In the genomic region with DNA sequence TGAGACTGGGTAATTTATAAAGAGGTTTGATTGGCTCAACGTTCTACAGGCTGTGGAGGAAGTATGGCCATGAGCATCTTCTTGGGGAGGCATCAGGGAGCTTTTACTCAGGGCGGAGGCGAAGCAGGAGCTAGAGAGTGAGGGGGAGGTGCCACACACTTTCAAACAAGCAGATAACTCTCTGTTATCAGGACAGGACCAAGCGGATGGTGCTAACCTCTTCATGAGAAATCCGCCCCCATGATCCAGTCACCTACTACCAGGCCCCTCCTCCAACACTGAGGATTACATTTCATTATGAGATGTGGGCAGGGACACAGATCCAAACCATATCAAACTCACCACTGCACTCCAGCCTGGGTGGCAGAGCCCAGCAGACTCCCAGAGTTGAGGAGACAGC, we compare ENCODE assay signal across 1 cellular context.
TF ChIP-seq lines count a peak whose summit lies in the region.

No MANE protein-coding gene starts in this region.

TF ChIP-seq in K562, 482 proteins besides CTCF, POLR2A, EP300 and RAD21 (continued from another document and continues in another):
- TF ChIP-seq ZMIZ1 (IDR thresholded peaks at IDR 0.05; ENCODE audit: low read depth in 2 of 2, low read length in 2 of 2), result no peak
- no peak for TF ChIP-seq BRD4 (IDR thresholded peaks at IDR 0.05)
- TF ChIP-seq NFE2 (IDR thresholded peaks at IDR 0.05; ENCODE audit: low read depth), result no peak
- TF ChIP-seq HINFP (tag; conservative IDR thresholded peaks at IDR 0.05; ENCODE audit: low read depth), result no peak
- TF ChIP-seq ZBTB1 (CRISPR knock-in tag; IDR thresholded peaks at IDR 0.05; ENCODE audit: borderline replicate concordance, low read depth), result no peak
- TF ChIP-seq ZNF232 (CRISPR knock-in tag; IDR thresholded peaks at IDR 0.05), result no peak
- TF ChIP-seq IRF2 (CRISPR knock-in tag; IDR thresholded peaks at IDR 0.05), result no peak
- no peak for TF ChIP-seq ZNF75A (CRISPR knock-in tag; IDR thresholded peaks at IDR 0.05)
- TF ChIP-seq POU5F1 (IDR thresholded peaks at IDR 0.05; ENCODE audit: borderline replicate concordance, low read depth, low read length, partially characterized antibody), result no peak
- TF ChIP-seq HDGF (IDR thresholded peaks at IDR 0.05), result no peak
- no peak for TF ChIP-seq ESRRA (IDR thresholded peaks at IDR 0.05; ENCODE audit: borderline replicate concordance, low read depth)
- no peak for TF ChIP-seq PYGO2 (tag; IDR thresholded peaks at IDR 0.05)
- no peak for TF ChIP-seq ZBTB7A (IDR thresholded peaks at IDR 0.05; ENCODE audit: borderline replicate concordance, control insufficient read depth, low read depth, low read length)
- no peak for TF ChIP-seq DDX20 (tag; IDR thresholded peaks at IDR 0.05; ENCODE audit: low read depth)
- no peak for TF ChIP-seq PTRF (tag; IDR thresholded peaks at IDR 0.05)
- no peak for TF ChIP-seq ZNF589 (CRISPR knock-in tag; IDR thresholded peaks at IDR 0.05; ENCODE audit: low read depth)
- TF ChIP-seq HDAC1 (IDR thresholded peaks at IDR 0.05), result peak in 1 of 2 experiments; percentile 45; a peak in 2 of 4 replicates
- TF ChIP-seq SIX5 (IDR thresholded peaks at IDR 0.05; ENCODE audit: borderline replicate concordance in 1 of 2, insufficient read depth in 1 of 2, low read depth in 1 of 2, low read length in 2 of 2), result no peak
- no peak for TF ChIP-seq ZNF561 (CRISPR knock-in tag; conservative IDR thresholded peaks at IDR 0.05)
- TF ChIP-seq ZNF263 (CRISPR knock-in tag; IDR thresholded peaks at IDR 0.05; ENCODE audit: borderline replicate concordance), result no peak
- no peak for TF ChIP-seq NCOA6 (IDR thresholded peaks at IDR 0.05)
- peak; percentile 79 for TF ChIP-seq CBFA2T3 (IDR thresholded peaks at IDR 0.05)
- no peak for TF ChIP-seq THRA (IDR thresholded peaks at IDR 0.05)
- TF ChIP-seq EHMT2 (IDR thresholded peaks at IDR 0.05), result no peak
- no peak for TF ChIP-seq TCF15 (CRISPR knock-in tag; IDR thresholded peaks at IDR 0.05)
- TF ChIP-seq, protein P1, sequence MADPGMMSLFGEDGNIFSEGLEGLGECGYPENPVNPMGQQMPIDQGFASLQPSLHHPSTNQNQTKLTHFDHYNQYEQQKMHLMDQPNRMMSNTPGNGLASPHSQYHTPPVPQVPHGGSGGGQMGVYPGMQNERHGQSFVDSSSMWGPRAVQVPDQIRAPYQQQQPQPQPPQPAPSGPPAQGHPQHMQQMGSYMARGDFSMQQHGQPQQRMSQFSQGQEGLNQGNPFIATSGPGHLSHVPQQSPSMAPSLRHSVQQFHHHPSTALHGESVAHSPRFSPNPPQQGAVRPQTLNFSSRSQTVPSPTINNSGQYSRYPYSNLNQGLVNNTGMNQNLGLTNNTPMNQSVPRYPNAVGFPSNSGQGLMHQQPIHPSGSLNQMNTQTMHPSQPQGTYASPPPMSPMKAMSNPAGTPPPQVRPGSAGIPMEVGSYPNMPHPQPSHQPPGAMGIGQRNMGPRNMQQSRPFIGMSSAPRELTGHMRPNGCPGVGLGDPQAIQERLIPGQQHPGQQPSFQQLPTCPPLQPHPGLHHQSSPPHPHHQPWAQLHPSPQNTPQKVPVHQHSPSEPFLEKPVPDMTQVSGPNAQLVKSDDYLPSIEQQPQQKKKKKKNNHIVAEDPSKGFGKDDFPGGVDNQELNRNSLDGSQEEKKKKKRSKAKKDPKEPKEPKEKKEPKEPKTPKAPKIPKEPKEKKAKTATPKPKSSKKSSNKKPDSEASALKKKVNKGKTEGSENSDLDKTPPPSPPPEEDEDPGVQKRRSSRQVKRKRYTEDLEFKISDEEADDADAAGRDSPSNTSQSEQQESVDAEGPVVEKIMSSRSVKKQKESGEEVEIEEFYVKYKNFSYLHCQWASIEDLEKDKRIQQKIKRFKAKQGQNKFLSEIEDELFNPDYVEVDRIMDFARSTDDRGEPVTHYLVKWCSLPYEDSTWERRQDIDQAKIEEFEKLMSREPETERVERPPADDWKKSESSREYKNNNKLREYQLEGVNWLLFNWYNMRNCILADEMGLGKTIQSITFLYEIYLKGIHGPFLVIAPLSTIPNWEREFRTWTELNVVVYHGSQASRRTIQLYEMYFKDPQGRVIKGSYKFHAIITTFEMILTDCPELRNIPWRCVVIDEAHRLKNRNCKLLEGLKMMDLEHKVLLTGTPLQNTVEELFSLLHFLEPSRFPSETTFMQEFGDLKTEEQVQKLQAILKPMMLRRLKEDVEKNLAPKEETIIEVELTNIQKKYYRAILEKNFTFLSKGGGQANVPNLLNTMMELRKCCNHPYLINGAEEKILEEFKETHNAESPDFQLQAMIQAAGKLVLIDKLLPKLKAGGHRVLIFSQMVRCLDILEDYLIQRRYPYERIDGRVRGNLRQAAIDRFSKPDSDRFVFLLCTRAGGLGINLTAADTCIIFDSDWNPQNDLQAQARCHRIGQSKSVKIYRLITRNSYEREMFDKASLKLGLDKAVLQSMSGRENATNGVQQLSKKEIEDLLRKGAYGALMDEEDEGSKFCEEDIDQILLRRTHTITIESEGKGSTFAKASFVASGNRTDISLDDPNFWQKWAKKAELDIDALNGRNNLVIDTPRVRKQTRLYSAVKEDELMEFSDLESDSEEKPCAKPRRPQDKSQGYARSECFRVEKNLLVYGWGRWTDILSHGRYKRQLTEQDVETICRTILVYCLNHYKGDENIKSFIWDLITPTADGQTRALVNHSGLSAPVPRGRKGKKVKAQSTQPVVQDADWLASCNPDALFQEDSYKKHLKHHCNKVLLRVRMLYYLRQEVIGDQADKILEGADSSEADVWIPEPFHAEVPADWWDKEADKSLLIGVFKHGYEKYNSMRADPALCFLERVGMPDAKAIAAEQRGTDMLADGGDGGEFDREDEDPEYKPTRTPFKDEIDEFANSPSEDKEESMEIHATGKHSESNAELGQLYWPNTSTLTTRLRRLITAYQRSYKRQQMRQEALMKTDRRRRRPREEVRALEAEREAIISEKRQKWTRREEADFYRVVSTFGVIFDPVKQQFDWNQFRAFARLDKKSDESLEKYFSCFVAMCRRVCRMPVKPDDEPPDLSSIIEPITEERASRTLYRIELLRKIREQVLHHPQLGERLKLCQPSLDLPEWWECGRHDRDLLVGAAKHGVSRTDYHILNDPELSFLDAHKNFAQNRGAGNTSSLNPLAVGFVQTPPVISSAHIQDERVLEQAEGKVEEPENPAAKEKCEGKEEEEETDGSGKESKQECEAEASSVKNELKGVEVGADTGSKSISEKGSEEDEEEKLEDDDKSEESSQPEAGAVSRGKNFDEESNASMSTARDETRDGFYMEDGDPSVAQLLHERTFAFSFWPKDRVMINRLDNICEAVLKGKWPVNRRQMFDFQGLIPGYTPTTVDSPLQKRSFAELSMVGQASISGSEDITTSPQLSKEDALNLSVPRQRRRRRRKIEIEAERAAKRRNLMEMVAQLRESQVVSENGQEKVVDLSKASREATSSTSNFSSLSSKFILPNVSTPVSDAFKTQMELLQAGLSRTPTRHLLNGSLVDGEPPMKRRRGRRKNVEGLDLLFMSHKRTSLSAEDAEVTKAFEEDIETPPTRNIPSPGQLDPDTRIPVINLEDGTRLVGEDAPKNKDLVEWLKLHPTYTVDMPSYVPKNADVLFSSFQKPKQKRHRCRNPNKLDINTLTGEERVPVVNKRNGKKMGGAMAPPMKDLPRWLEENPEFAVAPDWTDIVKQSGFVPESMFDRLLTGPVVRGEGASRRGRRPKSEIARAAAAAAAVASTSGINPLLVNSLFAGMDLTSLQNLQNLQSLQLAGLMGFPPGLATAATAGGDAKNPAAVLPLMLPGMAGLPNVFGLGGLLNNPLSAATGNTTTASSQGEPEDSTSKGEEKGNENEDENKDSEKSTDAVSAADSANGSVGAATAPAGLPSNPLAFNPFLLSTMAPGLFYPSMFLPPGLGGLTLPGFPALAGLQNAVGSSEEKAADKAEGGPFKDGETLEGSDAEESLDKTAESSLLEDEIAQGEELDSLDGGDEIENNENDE (IDR thresholded peaks at IDR 0.05; ENCODE audit: low read depth, low read length), result no peak
- TF ChIP-seq KAT8 (IDR thresholded peaks at IDR 0.05; ENCODE audit: low read depth), result no peak
- peak; percentile 52 for TF ChIP-seq NCOR1 (IDR thresholded peaks at IDR 0.05)
- TF ChIP-seq, protein P2, sequence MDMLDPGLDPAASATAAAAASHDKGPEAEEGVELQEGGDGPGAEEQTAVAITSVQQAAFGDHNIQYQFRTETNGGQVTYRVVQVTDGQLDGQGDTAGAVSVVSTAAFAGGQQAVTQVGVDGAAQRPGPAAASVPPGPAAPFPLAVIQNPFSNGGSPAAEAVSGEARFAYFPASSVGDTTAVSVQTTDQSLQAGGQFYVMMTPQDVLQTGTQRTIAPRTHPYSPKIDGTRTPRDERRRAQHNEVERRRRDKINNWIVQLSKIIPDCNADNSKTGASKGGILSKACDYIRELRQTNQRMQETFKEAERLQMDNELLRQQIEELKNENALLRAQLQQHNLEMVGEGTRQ (CRISPR knock-in tag; IDR thresholded peaks at IDR 0.05), result no peak
- TF ChIP-seq ZNF445 (CRISPR knock-in tag; IDR thresholded peaks at IDR 0.05; ENCODE audit: low read depth), result no peak
- no peak for TF ChIP-seq ZNF324 (CRISPR knock-in tag; IDR thresholded peaks at IDR 0.05)
- TF ChIP-seq, protein P3, sequence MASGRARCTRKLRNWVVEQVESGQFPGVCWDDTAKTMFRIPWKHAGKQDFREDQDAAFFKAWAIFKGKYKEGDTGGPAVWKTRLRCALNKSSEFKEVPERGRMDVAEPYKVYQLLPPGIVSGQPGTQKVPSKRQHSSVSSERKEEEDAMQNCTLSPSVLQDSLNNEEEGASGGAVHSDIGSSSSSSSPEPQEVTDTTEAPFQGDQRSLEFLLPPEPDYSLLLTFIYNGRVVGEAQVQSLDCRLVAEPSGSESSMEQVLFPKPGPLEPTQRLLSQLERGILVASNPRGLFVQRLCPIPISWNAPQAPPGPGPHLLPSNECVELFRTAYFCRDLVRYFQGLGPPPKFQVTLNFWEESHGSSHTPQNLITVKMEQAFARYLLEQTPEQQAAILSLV (tag; IDR thresholded peaks at IDR 0.05), result no peak
- TF ChIP-seq RBM25 (IDR thresholded peaks at IDR 0.05; ENCODE audit: low read depth, low read length, severe bottlenecking), result no peak
- no peak for TF ChIP-seq ZNF408 (CRISPR knock-in tag; IDR thresholded peaks at IDR 0.05; ENCODE audit: low read depth)
- no peak for TF ChIP-seq ZNF696 (CRISPR knock-in tag; conservative IDR thresholded peaks at IDR 0.05)
- no peak for TF ChIP-seq NFATC3 (IDR thresholded peaks at IDR 0.05)
- TF ChIP-seq DIDO1 (tag; IDR thresholded peaks at IDR 0.05; ENCODE audit: low read depth), result no peak
- no peak for TF ChIP-seq MXI1 (IDR thresholded peaks at IDR 0.05; ENCODE audit: low read depth, low read length)
- TF ChIP-seq, protein P4, sequence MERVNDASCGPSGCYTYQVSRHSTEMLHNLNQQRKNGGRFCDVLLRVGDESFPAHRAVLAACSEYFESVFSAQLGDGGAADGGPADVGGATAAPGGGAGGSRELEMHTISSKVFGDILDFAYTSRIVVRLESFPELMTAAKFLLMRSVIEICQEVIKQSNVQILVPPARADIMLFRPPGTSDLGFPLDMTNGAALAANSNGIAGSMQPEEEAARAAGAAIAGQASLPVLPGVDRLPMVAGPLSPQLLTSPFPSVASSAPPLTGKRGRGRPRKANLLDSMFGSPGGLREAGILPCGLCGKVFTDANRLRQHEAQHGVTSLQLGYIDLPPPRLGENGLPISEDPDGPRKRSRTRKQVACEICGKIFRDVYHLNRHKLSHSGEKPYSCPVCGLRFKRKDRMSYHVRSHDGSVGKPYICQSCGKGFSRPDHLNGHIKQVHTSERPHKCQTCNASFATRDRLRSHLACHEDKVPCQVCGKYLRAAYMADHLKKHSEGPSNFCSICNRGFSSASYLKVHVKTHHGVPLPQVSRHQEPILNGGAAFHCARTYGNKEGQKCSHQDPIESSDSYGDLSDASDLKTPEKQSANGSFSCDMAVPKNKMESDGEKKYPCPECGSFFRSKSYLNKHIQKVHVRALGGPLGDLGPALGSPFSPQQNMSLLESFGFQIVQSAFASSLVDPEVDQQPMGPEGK (CRISPR knock-in tag; IDR thresholded peaks at IDR 0.05; ENCODE audit: borderline replicate concordance), result no peak
- no peak for TF ChIP-seq GABPB2 (CRISPR knock-in tag; conservative IDR thresholded peaks at IDR 0.05)
- no peak for TF ChIP-seq SAFB (IDR thresholded peaks at IDR 0.05; ENCODE audit: borderline replicate concordance, low read depth, low read length)
